In the genomic region with DNA sequence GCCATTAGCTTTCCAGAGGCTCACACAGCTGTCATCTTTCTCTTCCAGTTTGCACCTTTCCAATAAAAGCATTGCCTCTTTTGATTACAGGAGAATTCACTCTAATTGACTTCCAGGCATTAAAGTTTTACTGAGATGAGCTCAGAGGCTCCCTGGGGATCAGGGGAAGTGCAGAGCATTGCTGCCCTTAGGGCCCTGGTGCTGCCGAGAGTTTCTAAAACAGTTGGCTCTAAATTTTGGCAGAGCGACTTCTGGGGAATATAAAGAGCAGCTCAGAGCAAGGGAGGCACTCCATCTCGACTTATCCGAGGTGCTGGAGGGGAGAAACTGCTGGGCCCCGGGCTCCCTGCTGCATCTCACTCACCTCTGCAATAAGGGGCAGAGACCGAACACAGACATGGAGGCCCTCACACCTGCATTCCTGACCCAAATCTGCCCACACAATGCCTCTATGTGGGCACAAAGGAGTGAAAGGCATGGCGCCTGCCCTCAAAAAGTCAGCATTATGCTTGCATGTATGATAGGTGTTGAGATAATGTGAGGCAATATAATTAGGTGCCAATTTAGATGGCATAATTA, we compare ENCODE assay signal across 16 cellular contexts.
"Had no signal": no experiment of that assay in that cellular context is flagged by ENCODE, and none has a peak within 500 bp of the region (broad histone marks: within the 10 kb centered on the region; RNA-seq: fewer than 3 reads in every experiment).

No MANE protein-coding gene starts in this region.

- H3K36me3 ChIP-seq: esophagus squamous epithelium, gastrocnemius medialis, tibial artery had no signal

- H3K27ac ChIP-seq: esophagus squamous epithelium, gastrocnemius medialis, tibial artery had no signal

- H3K4me3 Mint-ChIP-seq: activated CD4-positive, alpha-beta memory T cell treated with anti-CD3 and anti-CD28 coated beads for 36 hours; activated naive CD8-positive, alpha-beta T cell; activated T-cell treated with anti-CD3 and anti-CD28 coated beads, Interleukin-2, amount 50 U/mL, for 4 hours; stimulated activated effector memory CD8-positive, alpha-beta T cell treated with anti-CD3 and anti-CD28 coated beads, Interleukin-12 subunit alpha, Interleukin-12 subunit beta, amount 100 ng/mL, for 72 hours; T-helper 2 cell treated with Interferon-gamma antibody and Interleukin-4, amounts not matched to agents 5 μg/mL and 100 μg/mL, for 36 hours had no signal

- H3K9me3 Mint-ChIP-seq: activated CD4-positive, alpha-beta memory T cell treated with anti-CD3 and anti-CD28 coated beads for 36 hours; activated T-cell treated with anti-CD3 and anti-CD28 coated beads, Interleukin-2, amount 50 U/mL, for 4 hours; stimulated activated effector memory CD8-positive, alpha-beta T cell treated with anti-CD3 and anti-CD28 coated beads, Interleukin-12 subunit alpha, Interleukin-12 subunit beta, amount 100 ng/mL, for 72 hours; T-helper 2 cell treated with Interferon-gamma antibody and Interleukin-4, amounts not matched to agents 5 μg/mL and 100 μg/mL, for 36 hours had no signal

- DNase-seq: activated CD4-positive, alpha-beta memory T cell treated with anti-CD3 and anti-CD28 coated beads for 36 hours; activated CD4-positive, alpha-beta T cell treated with anti-CD3 and anti-CD28 coated beads for 1 hour; activated effector memory CD4-positive, alpha-beta T cell treated with anti-CD3 and anti-CD28 coated beads, Interleukin-2, amount 50 U/mL, for 16 hours; activated T-cell treated with anti-CD3 and anti-CD28 coated beads, Interleukin-2, amount 50 U/mL, for 4 hours; amygdala; cerebellar nuclear complex; esophagus squamous epithelium; gastrocnemius medialis; kidney; left ventricle myocardium superior; posterior cingulate gyrus; small intestine; tibial artery had no signal

- H3K4me1 ChIP-seq: esophagus squamous epithelium, gastrocnemius medialis, tibial artery had no signal

- H3K36me3 Mint-ChIP-seq: activated CD4-positive, alpha-beta memory T cell treated with anti-CD3 and anti-CD28 coated beads for 36 hours; activated naive CD8-positive, alpha-beta T cell; stimulated activated effector memory CD8-positive, alpha-beta T cell treated with anti-CD3 and anti-CD28 coated beads, Interleukin-12 subunit alpha, Interleukin-12 subunit beta, amount 100 ng/mL, for 72 hours had no signal

- H3K4me1 Mint-ChIP-seq: stimulated activated effector memory CD8-positive, alpha-beta T cell treated with anti-CD3 and anti-CD28 coated beads, Interleukin-12 subunit alpha, Interleukin-12 subunit beta, amount 100 ng/mL, for 72 hours had no signal

- H3K9me3 ChIP-seq: esophagus squamous epithelium, gastrocnemius medialis, tibial artery had no signal

- H3K27ac Mint-ChIP-seq: activated CD4-positive, alpha-beta memory T cell treated with anti-CD3 and anti-CD28 coated beads for 36 hours; activated naive CD8-positive, alpha-beta T cell; stimulated activated effector memory CD8-positive, alpha-beta T cell treated with anti-CD3 and anti-CD28 coated beads, Interleukin-12 subunit alpha, Interleukin-12 subunit beta, amount 100 ng/mL, for 72 hours; T-helper 2 cell treated with Interferon-gamma antibody and Interleukin-4, amounts not matched to agents 5 μg/mL and 100 μg/mL, for 36 hours had no signal

- H3K27me3 ChIP-seq: gastrocnemius medialis, tibial artery had no signal

- ATAC-seq: activated T-cell treated with anti-CD3 and anti-CD28 coated beads, Interleukin-2, amount 50 U/mL, for 4 hours; gastrocnemius medialis; left ventricle myocardium superior; stimulated activated effector memory CD8-positive, alpha-beta T cell treated with anti-CD3 and anti-CD28 coated beads, Interleukin-12 subunit alpha, Interleukin-12 subunit beta, amount 100 ng/mL, for 72 hours had no signal

- H3K4me3 ChIP-seq: esophagus squamous epithelium, gastrocnemius medialis, tibial artery had no signal
